ENCODE assay signal across 12 cellular contexts in genomic region chr15:75649848-75650247, GRCh38. TPM values are rescaled to one million over a fixed set of nuclear protein-coding genes. Genes with fewer than 3 reads are reported as not detected.
DNase-seq lines count a peak whose midpoint lies in the region; ATAC-seq and TF ChIP-seq lines count a peak whose summit lies in the region.
"Had no signal": no experiment of that assay in that cellular context is flagged by ENCODE, and none has a peak within 500 bp of the region (broad histone marks: within the 10 kb centered on the region; RNA-seq: fewer than 3 reads in every experiment).

No MANE protein-coding gene starts in this region.

- H3K9me3 Mint-ChIP-seq in Caco-2 (ENCODE audit: unreplicated experiment): no peaks in the 10 kb centered on the region
- no peaks in the 10 kb centered on the region for H3K9me3 Mint-ChIP-seq in activated T-helper 1 cell treated with anti-CD3 and anti-CD28 coated beads, Interleukin-12 subunit alpha, Interleukin-12 subunit beta, Interleukin-2, Interleukin-4 antibody, amounts not matched to agents 30 ng/mL and 10 ng/mL and 1 ng/mL, durations not matched to agents 14 hours and 24 hours and 36 hours
- no peaks in the 10 kb centered on the region for H3K9me3 Mint-ChIP-seq in stimulated activated memory B cell treated with anti-CD40 and anti-IgM and Interleukin-4, amounts not matched to agents 10 μg/mL and 1 μg/mL and 100 μg/mL, for 72 hours

- H3K27ac Mint-ChIP-seq in Caco-2 (ENCODE audit: unreplicated experiment): no peak overlapping the region
- H3K27ac Mint-ChIP-seq in activated T-helper 1 cell treated with anti-CD3 and anti-CD28 coated beads, Interleukin-12 subunit alpha, Interleukin-12 subunit beta, Interleukin-2, Interleukin-4 antibody, amounts not matched to agents 30 ng/mL and 10 ng/mL and 1 ng/mL, durations not matched to agents 14 hours and 24 hours and 36 hours: peak overlapping the region; percentile 40
- H3K27ac Mint-ChIP-seq in stimulated activated memory B cell treated with anti-CD40 and anti-IgM and Interleukin-4, amounts not matched to agents 10 μg/mL and 1 μg/mL and 100 μg/mL, for 72 hours: no peak overlapping the region

- TF ChIP-seq POLR2A in gastrocnemius medialis (IDR thresholded peaks at IDR 0.05): no peak

- POLR2A ChIA-PET in Caco-2 (lab: Charles Lee): no interaction called here

- in situ Hi-C loops in gastrocnemius medialis (cut with MboI; ENCODE audit: low sequenced_read_pairs in 4 of 4): loop anchor here in 2 of 4 donors (25.0 kb wide), 1 partner anchor 288 kb away; the partner anchor contains the start of gene MAN2C1 (in 2 of the 2)

- H3K36me3 ChIP-seq in Caco-2 (ENCODE audit: control insufficient read depth, insufficient read depth, low read length) (peaks cover 1% of the 10 kb centered on the region; the same call in 1 of the 2 replicates), gastrocnemius medialis (no peaks in the 10 kb centered on the region)

- H3K4me3 Mint-ChIP-seq in Caco-2 (ENCODE audit: unreplicated experiment): peak overlapping the region; percentile 75
- peak overlapping the region; percentile 45 for H3K4me3 Mint-ChIP-seq in activated T-helper 1 cell treated with anti-CD3 and anti-CD28 coated beads, Interleukin-12 subunit alpha, Interleukin-12 subunit beta, Interleukin-2, Interleukin-4 antibody, amounts not matched to agents 30 ng/mL and 10 ng/mL and 1 ng/mL, durations not matched to agents 14 hours and 24 hours and 36 hours
- H3K4me3 Mint-ChIP-seq in stimulated activated memory B cell treated with anti-CD40 and anti-IgM and Interleukin-4, amounts not matched to agents 10 μg/mL and 1 μg/mL and 100 μg/mL, for 72 hours: no peak overlapping the region

- no peaks in the 10 kb centered on the region for H3K27me3 ChIP-seq in Caco-2 (replicated peaks; ENCODE audit: control insufficient read depth, insufficient read depth, low read length)
- H3K27me3 ChIP-seq in gastrocnemius medialis: no peaks in the 10 kb centered on the region

- peak overlapping the region in 3 of 4 donors; percentile 80 to 87 (median 85) for H3K27ac ChIP-seq in gastrocnemius medialis

- peaks cover 23% of the 10 kb centered on the region for H3K36me3 Mint-ChIP-seq in Caco-2 (ENCODE audit: insufficient read depth, unreplicated experiment)
- peaks cover 3% of the 10 kb centered on the region for H3K36me3 Mint-ChIP-seq in activated T-helper 1 cell treated with anti-CD3 and anti-CD28 coated beads, Interleukin-12 subunit alpha, Interleukin-12 subunit beta, Interleukin-2, Interleukin-4 antibody, amounts not matched to agents 30 ng/mL and 10 ng/mL and 1 ng/mL, durations not matched to agents 14 hours and 24 hours and 36 hours (ENCODE audit: low read depth)
- H3K36me3 Mint-ChIP-seq in stimulated activated memory B cell treated with anti-CD40 and anti-IgM and Interleukin-4, amounts not matched to agents 10 μg/mL and 1 μg/mL and 100 μg/mL, for 72 hours: no peaks in the 10 kb centered on the region

- H3K9me3 ChIP-seq in Caco-2: no peaks in the 10 kb centered on the region
- H3K9me3 ChIP-seq in gastrocnemius medialis: no peaks in the 10 kb centered on the region

- no peak for ATAC-seq in gastrocnemius medialis
- no peak for ATAC-seq in GM21717 (IDR thresholded peaks at IDR 0.05; ENCODE audit: unreplicated experiment)
- no peak for ATAC-seq in stimulated activated memory B cell treated with anti-CD40 and anti-IgM and Interleukin-4, amounts not matched to agents 10 μg/mL and 1 μg/mL and 100 μg/mL, for 72 hours
- ATAC-seq: sciatic nerve had no signal

- DNase-seq in Caco-2: no peak
- no peak for DNase-seq in activated T-helper 1 cell treated with anti-CD3 and anti-CD28 coated beads, Interleukin-12 subunit alpha, Interleukin-12 subunit beta, Interleukin-2, Interleukin-4 antibody, amounts not matched to agents 30 ng/mL and 10 ng/mL and 1 ng/mL, durations not matched to agents 14 hours and 24 hours and 36 hours (ENCODE audit: low spot score)
- DNase-seq in fibroblast of villous mesenchyme (ENCODE audit: low read depth): no peak
- no peak for DNase-seq in gastrocnemius medialis
- DNase-seq in foreskin melanocyte: no peak
- DNase-seq in effector CD4-positive, alpha-beta T cell: no peak
- DNase-seq: kidney; NCI-H524; stimulated activated naive CD4-positive, alpha-beta T cell had no signal

- H3K4me1 Mint-ChIP-seq in Caco-2 (ENCODE audit: low read depth, unreplicated experiment): peaks cover 32% of the 10 kb centered on the region
- H3K4me1 Mint-ChIP-seq in activated T-helper 1 cell treated with anti-CD3 and anti-CD28 coated beads, Interleukin-12 subunit alpha, Interleukin-12 subunit beta, Interleukin-2, Interleukin-4 antibody, amounts not matched to agents 30 ng/mL and 10 ng/mL and 1 ng/mL, durations not matched to agents 14 hours and 24 hours and 36 hours (ENCODE audit: low read depth): peaks cover 49% of the 10 kb centered on the region
- peaks cover 24% of the 10 kb centered on the region for H3K4me1 Mint-ChIP-seq in stimulated activated memory B cell treated with anti-CD40 and anti-IgM and Interleukin-4, amounts not matched to agents 10 μg/mL and 1 μg/mL and 100 μg/mL, for 72 hours

- CTCF ChIA-PET in Caco-2 (lab: Charles Lee): no interaction called here

- no peaks in the 10 kb centered on the region for H3K27me3 Mint-ChIP-seq in Caco-2 (ENCODE audit: insufficient read depth, unreplicated experiment)
- peaks cover 9% of the 10 kb centered on the region for H3K27me3 Mint-ChIP-seq in activated T-helper 1 cell treated with anti-CD3 and anti-CD28 coated beads, Interleukin-12 subunit alpha, Interleukin-12 subunit beta, Interleukin-2, Interleukin-4 antibody, amounts not matched to agents 30 ng/mL and 10 ng/mL and 1 ng/mL, durations not matched to agents 14 hours and 24 hours and 36 hours (ENCODE audit: insufficient read depth)
- peaks cover 10% of the 10 kb centered on the region for H3K27me3 Mint-ChIP-seq in stimulated activated memory B cell treated with anti-CD40 and anti-IgM and Interleukin-4, amounts not matched to agents 10 μg/mL and 1 μg/mL and 100 μg/mL, for 72 hours

- BruUV-seq in Caco-2 (replicated peaks; lab: Mats Ljungman, UMichigan): no TSS peak

- H3K4me1 ChIP-seq in Caco-2 (peaks cover 45% of the 10 kb centered on the region), gastrocnemius medialis (peaks cover 26 to 28% of the 10 kb centered on the region in 2 donors)

- intact Hi-C loops in Caco-2 (cut with micrococcal nuclease; ENCODE audit: unreplicated experiment) (loop anchor here (2.0 kb wide), 1 partner anchor 15 kb away; no protein-coding TSS in a partner anchor), gastrocnemius medialis (cut with DNase I; ENCODE audit: low total_unique reads) (no loop called here)
- intact Hi-C loops in activated T-helper 1 cell treated with anti-CD3 and anti-CD28 coated beads, Interleukin-12 subunit alpha, Interleukin-12 subunit beta, Interleukin-2, Interleukin-4 antibody, amounts not matched to agents 30 ng/mL and 10 ng/mL and 1 ng/mL, durations not matched to agents 14 hours and 24 hours and 36 hours (cut with micrococcal nuclease): loop anchor here (10.0 kb wide), 2 partner anchors 1365 to 1655 kb away; partner anchors contain the start of genes PML and STOML1

- no peak for TF ChIP-seq CTCF in Caco-2 (IDR thresholded peaks at IDR 0.05; ENCODE audit: insufficient read depth in 1 of 2, low read depth in 1 of 2, low read length in 1 of 2, severe bottlenecking in 1 of 2, unreplicated experiment in 1 of 2)
- no peak for TF ChIP-seq CTCF in fibroblast of villous mesenchyme (IDR thresholded peaks at IDR 0.05; ENCODE audit: insufficient read depth, low read depth, low read length)
- no peak for TF ChIP-seq CTCF in gastrocnemius medialis (IDR thresholded peaks at IDR 0.05 in 4 of 5, conservative IDR thresholded peaks at IDR 0.05 in 1 of 5)

- H3K4me3 ChIP-seq in Caco-2 (ENCODE audit: low read depth, low read length): no peak overlapping the region
- peak overlapping the region; percentile 57 for H3K4me3 ChIP-seq in fibroblast of villous mesenchyme (ENCODE audit: low read depth, low read length)
- peak overlapping the region in 2 of 4 donors; percentile 74 to 76 for H3K4me3 ChIP-seq in gastrocnemius medialis

RNA-seq across cellular contexts. Expression of gene SNX33, which starts 2.1 kb away (rescaled TPM):
- total RNA-seq in Caco-2 (2022) (17.9 and 19.4 TPM in 2 replicates), fibroblast of villous mesenchyme (19.9 and 23.8 TPM in 2 replicates), gastrocnemius medialis (1 to 10 TPM; 4.9 to 6.7 (median 5.5) TPM)
- 5.4 and 6.2 TPM in 2 replicates for total RNA-seq in activated T-helper 1 cell treated with anti-CD3 and anti-CD28 coated beads, Interleukin-12 subunit alpha, Interleukin-12 subunit beta, Interleukin-2, Interleukin-4 antibody, amounts not matched to agents 30 ng/mL and 10 ng/mL and 1 ng/mL, durations not matched to agents 14 hours and 24 hours and 36 hours

RNA-seq across cellular contexts. Expression of gene IMP3, which starts 9.8 kb away (rescaled TPM):
- total RNA-seq in Caco-2 (2022) (58.4 and 60.4 TPM in 2 replicates), fibroblast of villous mesenchyme (41.6 and 42.3 TPM in 2 replicates), gastrocnemius medialis (100 to 1,000 TPM; 110 to 184 (median 153) TPM)
- total RNA-seq in activated T-helper 1 cell treated with anti-CD3 and anti-CD28 coated beads, Interleukin-12 subunit alpha, Interleukin-12 subunit beta, Interleukin-2, Interleukin-4 antibody, amounts not matched to agents 30 ng/mL and 10 ng/mL and 1 ng/mL, durations not matched to agents 14 hours and 24 hours and 36 hours: 110 and 113 TPM in 2 replicates

RNA-seq across cellular contexts. Expression of gene SNUPN, which starts 24.3 kb away (rescaled TPM):
- 10.6 and 12.5 TPM in 2 replicates for total RNA-seq in Caco-2 (2022)
- total RNA-seq in activated T-helper 1 cell treated with anti-CD3 and anti-CD28 coated beads, Interleukin-12 subunit alpha, Interleukin-12 subunit beta, Interleukin-2, Interleukin-4 antibody, amounts not matched to agents 30 ng/mL and 10 ng/mL and 1 ng/mL, durations not matched to agents 14 hours and 24 hours and 36 hours: 30.8 and 34.1 TPM in 2 replicates
- total RNA-seq in fibroblast of villous mesenchyme: 18.7 and 28.1 TPM in 2 replicates
- total RNA-seq in gastrocnemius medialis: 10 to 100 TPM; 14.2 to 18.3 (median 15.9) TPM
